ENCODE assay signal across 10 cellular contexts in the genomic region with DNA sequence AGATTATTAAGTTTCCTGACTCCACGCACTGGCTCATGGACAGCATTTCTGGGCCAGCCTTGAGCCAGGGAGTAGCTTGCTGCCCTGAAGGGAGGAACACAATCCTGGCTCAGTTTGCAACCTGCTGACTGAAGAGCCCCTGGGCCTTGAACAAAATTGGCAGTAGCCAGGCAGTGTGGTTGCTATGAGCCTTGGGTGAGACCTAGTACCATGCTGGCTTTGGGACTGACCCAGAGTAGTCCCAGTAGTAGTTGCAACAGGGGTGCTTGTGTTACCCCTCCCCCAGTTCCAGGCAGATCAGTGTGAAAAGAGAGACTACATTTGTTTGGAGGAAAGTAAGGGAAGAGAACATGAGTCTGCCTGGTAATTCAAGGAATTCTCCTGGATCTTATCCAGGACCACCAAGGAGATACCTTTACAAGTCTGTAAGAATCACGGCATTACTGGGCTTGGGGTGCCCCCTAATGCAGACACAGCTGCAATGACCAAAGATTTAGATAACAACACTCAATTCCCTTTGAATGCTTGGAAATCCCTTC. TPM values are rescaled to one million over a fixed set of nuclear protein-coding genes. Genes with fewer than 3 reads are reported as not detected.
A peak's percentile ranks its signal among the peaks of the same experiment; 100 is the strongest.
DNase-seq lines count a peak whose midpoint lies in the region; ATAC-seq and TF ChIP-seq lines count a peak whose summit lies in the region.
"Had no signal": no experiment of that assay in that cellular context is flagged by ENCODE, and none has a peak within 500 bp of the region (broad histone marks: within the 10 kb centered on the region; RNA-seq: fewer than 3 reads in every experiment).

No MANE protein-coding gene starts in this region.

- DNase-seq in GM23338 (ENCODE audit: low spot score) (peak; percentile 79), RWPE1 (ENCODE audit: low spot score) (no peak), fibroblast of peridontal ligament (ENCODE audit: extremely low read depth) (peak; percentile 94), progenitor cell of endocrine pancreas (ENCODE audit: low spot score, unreplicated experiment) (no peak), NCI-H2029 treated with DMSO at 0.1 percent for 48 hours (lab: John Stamatoyannopoulos, UW) (no peak), occipital lobe (lab: John Stamatoyannopoulos, UW) (no peak)
- DNase-seq in naive thymus-derived CD8-positive, alpha-beta T cell = no peak
- DNase-seq in activated CD4-positive, CD25-positive, alpha-beta regulatory T cell treated with anti-CD3 and anti-CD28 coated beads, Interleukin-2, amount 50 U/mL, for 72 hours = no peak
- DNase-seq: activated CD8-positive, alpha-beta memory T cell treated with anti-CD3 and anti-CD28 coated beads, Interleukin-2, amount 50 U/mL, for 4 hours had no signal

- H3K4me3 ChIP-seq in GM23338 = no peak overlapping the region
- H3K4me3 ChIP-seq: K562 had no signal

- no peaks in the 10 kb centered on the region for H3K79me2 ChIP-seq in GM23338 (replicated peaks; ENCODE audit: insufficient read depth)

- no peaks in the 10 kb centered on the region for H3K9me2 ChIP-seq in GM23338 (ENCODE audit: insufficient read depth)

- TF ChIP-seq CTCF in GM23338 (conservative IDR thresholded peaks at IDR 0.05; ENCODE audit: low read depth in 2 of 2) (peak; percentile 81 to 88), RWPE1 (conservative IDR thresholded peaks at IDR 0.05; ENCODE audit: low read depth) (no peak), progenitor cell of endocrine pancreas (IDR thresholded peaks at IDR 0.05; ENCODE audit: unreplicated experiment) (peak; percentile 52)

- H3K27ac ChIP-seq in GM23338 (ENCODE audit: low read depth) = no peak overlapping the region
- H3K27ac ChIP-seq in RWPE1 = peak overlapping the region; percentile 55; the same call in 1 of the 2 replicates

- H3K4me3 Mint-ChIP-seq in GM23338 (no peak overlapping the region), progenitor cell of endocrine pancreas (ENCODE audit: low read depth) (no peak overlapping the region)
- H3K4me3 Mint-ChIP-seq in naive thymus-derived CD8-positive, alpha-beta T cell = no peak overlapping the region

- H3K36me3 ChIP-seq in GM23338 (ENCODE audit: insufficient read depth) = no peaks in the 10 kb centered on the region

- H3K27me3 Mint-ChIP-seq in GM23338 (ENCODE audit: insufficient read depth, low read depth, poor library complexity) (no peaks in the 10 kb centered on the region), progenitor cell of endocrine pancreas (no peaks in the 10 kb centered on the region)
- H3K27me3 Mint-ChIP-seq in naive thymus-derived CD8-positive, alpha-beta T cell = peaks cover 6 to 30% (median 16%) of the 10 kb centered on the region in 5 donors

- H3K36me3 Mint-ChIP-seq in GM23338 (ENCODE audit: low read depth) (no peaks in the 10 kb centered on the region), progenitor cell of endocrine pancreas (ENCODE audit: insufficient read depth) (no peaks in the 10 kb centered on the region)
- no peaks in the 10 kb centered on the region for H3K36me3 Mint-ChIP-seq in naive thymus-derived CD8-positive, alpha-beta T cell

- H3F3A ChIP-seq in GM23338 (replicated peaks; ENCODE audit: low read depth) = no peaks in the 10 kb centered on the region

- peaks cover 14% of the 10 kb centered on the region for H3K4me1 Mint-ChIP-seq in GM23338
- H3K4me1 Mint-ChIP-seq in progenitor cell of endocrine pancreas (ENCODE audit: low read depth) = no peaks in the 10 kb centered on the region
- no peaks in the 10 kb centered on the region for H3K4me1 Mint-ChIP-seq in naive thymus-derived CD8-positive, alpha-beta T cell

- peak overlapping the region; percentile 88 for H2AFZ ChIP-seq in GM23338

- H4K20me1 ChIP-seq in GM23338 (replicated peaks; ENCODE audit: insufficient read depth) = no peaks in the 10 kb centered on the region

- H3K27ac Mint-ChIP-seq in GM23338 (no peak overlapping the region; the same call in 1 of the 2 replicates), progenitor cell of endocrine pancreas (no peak overlapping the region)
- no peak overlapping the region for H3K27ac Mint-ChIP-seq in naive thymus-derived CD8-positive, alpha-beta T cell

- CTCF ChIA-PET in RWPE1 (lab: Yijun Ruan, JAX) = interaction anchor here (0.7 to 2.4 kb wide), 2 partner anchors 329 to 1139 kb away, joined by 3 to 6 read pairs; no protein-coding TSS in a partner anchor

- peaks cover 10% of the 10 kb centered on the region; the same call in 1 of the 2 replicates for H3K4me1 ChIP-seq in GM23338 (ENCODE audit: insufficient read depth)

- H3K4me2 ChIP-seq in GM23338 = 0 out of 2 replicates have a peak overlapping the region, but pooled peaks have one; percentile 26

- H3K9me3 Mint-ChIP-seq in GM23338 (no peaks in the 10 kb centered on the region), progenitor cell of endocrine pancreas (ENCODE audit: low read depth) (no peaks in the 10 kb centered on the region)
- peaks cover 0 to 2% (median 0%) of the 10 kb centered on the region in 9 donors for H3K9me3 Mint-ChIP-seq in naive thymus-derived CD8-positive, alpha-beta T cell

- no peaks in the 10 kb centered on the region for H3K27me3 ChIP-seq in GM23338 (ENCODE audit: insufficient read depth)

- POLR2A ChIA-PET in RWPE1 (lab: Yijun Ruan, JAX; ENCODE audit: low non-redundant PET) = no interaction called here
- POLR2A ChIA-PET in naive thymus-derived CD8-positive, alpha-beta T cell (lab: Charles Lee) = no interaction called here

- peak; percentile 94 for ATAC-seq in GM23338
- ATAC-seq in naive thymus-derived CD8-positive, alpha-beta T cell = no peak
- ATAC-seq: K562 had no signal

TF ChIP-seq in GM23338, 12 proteins besides CTCF, POLR2A, EP300 and RAD21 (continues in another document):
- TF ChIP-seq STAT1 (IDR thresholded peaks at IDR 0.05; ENCODE audit: unreplicated experiment) = no peak
- no peak for TF ChIP-seq EZH2phosphoT487 (IDR thresholded peaks at IDR 0.05; ENCODE audit: unreplicated experiment)
- no peak for TF ChIP-seq JUNB (IDR thresholded peaks at IDR 0.05; ENCODE audit: unreplicated experiment)
- TF ChIP-seq ZNF331 (CRISPR knock-in tag; IDR thresholded peaks at IDR 0.05; ENCODE audit: low read depth) = no peak
- TF ChIP-seq, protein P1, sequence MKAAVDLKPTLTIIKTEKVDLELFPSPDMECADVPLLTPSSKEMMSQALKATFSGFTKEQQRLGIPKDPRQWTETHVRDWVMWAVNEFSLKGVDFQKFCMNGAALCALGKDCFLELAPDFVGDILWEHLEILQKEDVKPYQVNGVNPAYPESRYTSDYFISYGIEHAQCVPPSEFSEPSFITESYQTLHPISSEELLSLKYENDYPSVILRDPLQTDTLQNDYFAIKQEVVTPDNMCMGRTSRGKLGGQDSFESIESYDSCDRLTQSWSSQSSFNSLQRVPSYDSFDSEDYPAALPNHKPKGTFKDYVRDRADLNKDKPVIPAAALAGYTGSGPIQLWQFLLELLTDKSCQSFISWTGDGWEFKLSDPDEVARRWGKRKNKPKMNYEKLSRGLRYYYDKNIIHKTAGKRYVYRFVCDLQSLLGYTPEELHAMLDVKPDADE (IDR thresholded peaks at IDR 0.05) = no peak
- TF ChIP-seq ZNF114 (CRISPR knock-in tag; IDR thresholded peaks at IDR 0.05) = no peak
- no peak for TF ChIP-seq POLR2AphosphoS5 (IDR thresholded peaks at IDR 0.05; ENCODE audit: low read depth)
- TF ChIP-seq CREB1 (CRISPR knock-in tag; IDR thresholded peaks at IDR 0.05; ENCODE audit: low read depth) = no peak
- no peak for TF ChIP-seq EZH2 (IDR thresholded peaks at IDR 0.05; ENCODE audit: low read depth, unreplicated experiment)
- TF ChIP-seq, protein P2, sequence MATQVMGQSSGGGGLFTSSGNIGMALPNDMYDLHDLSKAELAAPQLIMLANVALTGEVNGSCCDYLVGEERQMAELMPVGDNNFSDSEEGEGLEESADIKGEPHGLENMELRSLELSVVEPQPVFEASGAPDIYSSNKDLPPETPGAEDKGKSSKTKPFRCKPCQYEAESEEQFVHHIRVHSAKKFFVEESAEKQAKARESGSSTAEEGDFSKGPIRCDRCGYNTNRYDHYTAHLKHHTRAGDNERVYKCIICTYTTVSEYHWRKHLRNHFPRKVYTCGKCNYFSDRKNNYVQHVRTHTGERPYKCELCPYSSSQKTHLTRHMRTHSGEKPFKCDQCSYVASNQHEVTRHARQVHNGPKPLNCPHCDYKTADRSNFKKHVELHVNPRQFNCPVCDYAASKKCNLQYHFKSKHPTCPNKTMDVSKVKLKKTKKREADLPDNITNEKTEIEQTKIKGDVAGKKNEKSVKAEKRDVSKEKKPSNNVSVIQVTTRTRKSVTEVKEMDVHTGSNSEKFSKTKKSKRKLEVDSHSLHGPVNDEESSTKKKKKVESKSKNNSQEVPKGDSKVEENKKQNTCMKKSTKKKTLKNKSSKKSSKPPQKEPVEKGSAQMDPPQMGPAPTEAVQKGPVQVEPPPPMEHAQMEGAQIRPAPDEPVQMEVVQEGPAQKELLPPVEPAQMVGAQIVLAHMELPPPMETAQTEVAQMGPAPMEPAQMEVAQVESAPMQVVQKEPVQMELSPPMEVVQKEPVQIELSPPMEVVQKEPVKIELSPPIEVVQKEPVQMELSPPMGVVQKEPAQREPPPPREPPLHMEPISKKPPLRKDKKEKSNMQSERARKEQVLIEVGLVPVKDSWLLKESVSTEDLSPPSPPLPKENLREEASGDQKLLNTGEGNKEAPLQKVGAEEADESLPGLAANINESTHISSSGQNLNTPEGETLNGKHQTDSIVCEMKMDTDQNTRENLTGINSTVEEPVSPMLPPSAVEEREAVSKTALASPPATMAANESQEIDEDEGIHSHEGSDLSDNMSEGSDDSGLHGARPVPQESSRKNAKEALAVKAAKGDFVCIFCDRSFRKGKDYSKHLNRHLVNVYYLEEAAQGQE (IDR thresholded peaks at IDR 0.05; ENCODE audit: unreplicated experiment) = no peak

RNA-seq across cellular contexts. Expression of a gene that starts 22.0 kb away (rescaled TPM):
- total RNA-seq in GM23338 (2014; rRNA removed; shearing (Covaris generic)) = not detected in 2 replicates
- polyA plus RNA-seq in GM23338 (2016; fragmentation: Nextera tagmentation; extraction: Ambion mirVana) = 0.26 and 0.29 TPM in 2 replicates
- total RNA-seq in progenitor cell of endocrine pancreas (not detected in 2 replicates), occipital lobe (1.1 TPM)
- not detected for total RNA-seq in naive thymus-derived CD8-positive, alpha-beta T cell
- polyA plus RNA-seq in naive thymus-derived CD8-positive, alpha-beta T cell = not detected

RNA-seq across cellular contexts. Expression of a gene that starts 58.2 kb away (rescaled TPM):
- 0.04 and 0.87 TPM in 2 replicates for total RNA-seq in GM23338 (2014; rRNA removed; shearing (Covaris generic))
- polyA plus RNA-seq in GM23338 (2016; fragmentation: Nextera tagmentation; extraction: Ambion mirVana) = 0.50 and 0.54 TPM in 2 replicates
- total RNA-seq in progenitor cell of endocrine pancreas (0.12 TPM in 1 of 2 replicates, not detected in the other), occipital lobe (28.5 TPM)
- total RNA-seq in naive thymus-derived CD8-positive, alpha-beta T cell = not detected
- not detected for polyA plus RNA-seq in naive thymus-derived CD8-positive, alpha-beta T cell
- total RNA-seq: K562 had no signal
- polyA plus RNA-seq: K562 had no signal

Comparison
In these comparisons a context has a peak if more than half of its experiments do, and no peak if none do; other contexts are left out.
1. DNase-seq: peak in GM23338 (single experiment) and fibroblast of peridontal ligament (single experiment); none in RWPE1 (single experiment), progenitor cell of endocrine pancreas (single experiment), naive thymus-derived CD8-positive, alpha-beta T cell (0 of 10), NCI-H2029 treated with DMSO at 0.1 percent for 48 hours (single experiment), activated CD4-positive, CD25-positive, alpha-beta regulatory T cell treated with anti-CD3 and anti-CD28 coated beads, Interleukin-2, amount 50 U/mL, for 72 hours (single experiment) and occipital lobe (single experiment).
2. RNA of a gene that starts 58.2 kb away (total RNA-seq): 28.5 TPM in occipital lobe (single experiment); 0.04 to 0.87 TPM in GM23338, 0.12 TPM in progenitor cell of endocrine pancreas and not detected in naive thymus-derived CD8-positive, alpha-beta T cell; every median in the first group is over 10 times any median in the second.